ENCODE assay signal across 9 cellular contexts in genomic region chr2:9778012-9778411, GRCh38.
DNase-seq lines count a peak whose midpoint lies in the region; ATAC-seq and TF ChIP-seq lines count a peak whose summit lies in the region.
"Had no signal": no experiment of that assay in that cellular context is flagged by ENCODE, and none has a peak within 500 bp of the region (broad histone marks: within the 10 kb centered on the region; RNA-seq: fewer than 3 reads in every experiment).

No MANE protein-coding gene starts in this region.

- intact Hi-C loops in Panc1 (cut with micrococcal nuclease; ENCODE audit: unreplicated experiment): no loop called here
- intact Hi-C loops in upper lobe of right lung (cut with DNase I): no loop called here
- intact Hi-C loops in ascending aorta (cut with DNase I): no loop called here

- H3K9me3 ChIP-seq in Panc1 (ENCODE audit: control insufficient read depth, insufficient read depth, low read depth, low read length): no peaks in the 10 kb centered on the region
- no peaks in the 10 kb centered on the region for H3K9me3 ChIP-seq in fibroblast of lung (ENCODE audit: control insufficient read depth, insufficient read depth, low read depth, low read length)
- H3K9me3 ChIP-seq in upper lobe of right lung: no peaks in the 10 kb centered on the region
- H3K9me3 ChIP-seq in ascending aorta: no peaks in the 10 kb centered on the region

- no peaks in the 10 kb centered on the region for H3K79me2 ChIP-seq in fibroblast of lung (ENCODE audit: control insufficient read depth, insufficient read depth, low read length)

- peak; percentile 68 for ATAC-seq in Panc1
- ATAC-seq in upper lobe of right lung: peak; percentile 51
- no peak for ATAC-seq in GM18873 (IDR thresholded peaks at IDR 0.05; ENCODE audit: low FRiP score, unreplicated experiment)

- in situ Hi-C loops in Panc1 (cut with HindIII; ENCODE audit: low pct_unique_long_range_greater_than_20kb, low sequenced_read_pairs): no loop called here

- no peak overlapping the region for H3K27ac ChIP-seq in Panc1 (ENCODE audit: low read length)
- no peak overlapping the region for H3K27ac ChIP-seq in fibroblast of lung (ENCODE audit: insufficient read depth, low read length)
- no peak overlapping the region for H3K27ac ChIP-seq in upper lobe of right lung
- H3K27ac ChIP-seq in ascending aorta: no peak overlapping the region

- no peaks in the 10 kb centered on the region for H4K20me1 ChIP-seq in fibroblast of lung (ENCODE audit: control insufficient read depth, extremely low read depth, insufficient read depth, low read length)

- CTCF ChIA-PET in Panc1 (lab: Charles Lee): interaction anchor here (0.7 to 0.9 kb wide), 3 partner anchors 11 to 22 kb away, joined by 3 to 4 read pairs (median 3); no protein-coding TSS in a partner anchor

- no peak overlapping the region for H3K9ac ChIP-seq in fibroblast of lung (ENCODE audit: insufficient read depth, low read length)

- peak; percentile 32 for DNase-seq in stimulated activated CD4-positive, alpha-beta T cell treated with anti-CD3 and anti-CD28 coated beads, Interleukin-15, amount 100 ng/mL, for 24 hours
- DNase-seq in stimulated activated CD4-positive, alpha-beta T cell treated with anti-CD3 and anti-CD28 coated beads, Interleukin-12 subunit alpha, Interleukin-12 subunit beta, amount 100 ng/mL, for 4 hours: no peak
- no peak for DNase-seq in Panc1 (ENCODE audit: low read depth, low spot score)
- no peak for DNase-seq in fibroblast of lung (ENCODE audit: low read depth in 2 of 2)
- no peak for DNase-seq in upper lobe of right lung
- DNase-seq in ascending aorta (ENCODE audit: low spot score in 2 of 2): no peak
- DNase-seq in hepatic stellate cell (ENCODE audit: low spot score): no peak
- DNase-seq: activated CD4-positive, CD25-positive, alpha-beta regulatory T cell had no signal

- POLR2A ChIA-PET in Panc1 (lab: Charles Lee): no interaction called here

- H3K4me2 ChIP-seq in fibroblast of lung (ENCODE audit: extremely low read depth, insufficient read depth, low read length): no peak overlapping the region

- TF ChIP-seq CTCF in Panc1 (IDR thresholded peaks at IDR 0.05): peak; percentile 78
- TF ChIP-seq CTCF in fibroblast of lung (conservative IDR thresholded peaks at IDR 0.05 in 1 of 2, IDR thresholded peaks at IDR 0.05 in 1 of 2; ENCODE audit: low read depth in 1 of 2, low read length in 2 of 2): peak; percentile 5 to 20
- TF ChIP-seq CTCF in upper lobe of right lung (IDR thresholded peaks at IDR 0.05): peak; percentile 18
- TF ChIP-seq CTCF in ascending aorta (IDR thresholded peaks at IDR 0.05): no peak

- H3K4me3 ChIP-seq in Panc1 (ENCODE audit: low read depth in 2 of 2, low read length in 2 of 2): no peak overlapping the region
- H3K4me3 ChIP-seq in fibroblast of lung (replicated peaks in 1 of 4; ENCODE audit: control extremely low read depth in 1 of 4, insufficient read depth in 1 of 4, low read depth in 3 of 4, low read length in 4 of 4): no peak overlapping the region
- no peak overlapping the region for H3K4me3 ChIP-seq in upper lobe of right lung
- no peak overlapping the region for H3K4me3 ChIP-seq in ascending aorta

- no peaks in the 10 kb centered on the region for H3K27me3 ChIP-seq in Panc1 (ENCODE audit: control insufficient read depth, insufficient read depth, low read length)
- H3K27me3 ChIP-seq in fibroblast of lung (ENCODE audit: control insufficient read depth, insufficient read depth, low read length): peaks cover 2% of the 10 kb centered on the region
- H3K27me3 ChIP-seq in upper lobe of right lung: no peaks in the 10 kb centered on the region
- H3K27me3 ChIP-seq in ascending aorta: no peaks in the 10 kb centered on the region

- H3K36me3 ChIP-seq in Panc1 (ENCODE audit: control insufficient read depth, insufficient read depth, low read length) (no peaks in the 10 kb centered on the region), fibroblast of lung (ENCODE audit: control insufficient read depth, insufficient read depth, low read length) (no peaks in the 10 kb centered on the region), upper lobe of right lung (no peaks in the 10 kb centered on the region), ascending aorta (no peaks in the 10 kb centered on the region)

- no peak overlapping the region for H2AFZ ChIP-seq in fibroblast of lung (ENCODE audit: low read length)

- BruUV-seq in Panc1 (replicated peaks; lab: Mats Ljungman, UMichigan): no TSS peak

- H3K4me1 ChIP-seq in Panc1 (ENCODE audit: control insufficient read depth, insufficient read depth, low read length) (no peaks in the 10 kb centered on the region), fibroblast of lung (ENCODE audit: control insufficient read depth, extremely low read depth, insufficient read depth, low read length) (peaks cover 6% of the 10 kb centered on the region), upper lobe of right lung (no peaks in the 10 kb centered on the region), ascending aorta (no peaks in the 10 kb centered on the region)

Comparison
In these comparisons a context has a peak if more than half of its experiments do, and no peak if none do; other contexts are left out.
1. CTCF ChIP-seq: peak in Panc1 (single experiment), fibroblast of lung (2 of 2) and upper lobe of right lung (single experiment); none in ascending aorta (0 of 3).